In genomic region chr2:200814276-200814815, GRCh38 we compare ENCODE assay signal across 9 cellular contexts. TPM values are rescaled to one million over a fixed set of nuclear protein-coding genes. Genes with fewer than 3 reads are reported as not detected.
DNase-seq lines count a peak whose midpoint lies in the region; ATAC-seq and TF ChIP-seq lines count a peak whose summit lies in the region.
"Had no signal": no experiment of that assay in that cellular context is flagged by ENCODE, and none has a peak within 500 bp of the region (broad histone marks: within the 10 kb centered on the region; RNA-seq: fewer than 3 reads in every experiment).

No MANE protein-coding gene starts in this region.

- peaks cover 56% of the 10 kb centered on the region for H4K20me1 ChIP-seq in Loucy (ENCODE audit: insufficient read depth, low read length, poor library complexity, severe bottlenecking)

- H3K36me3 ChIP-seq in Loucy (ENCODE audit: insufficient read depth, low read length) (peaks cover 56% of the 10 kb centered on the region), skeletal muscle satellite cell (ENCODE audit: insufficient read depth, low read length) (peaks cover 70% of the 10 kb centered on the region)

- peaks cover 32% of the 10 kb centered on the region for H3K36me3 Mint-ChIP-seq in chondrocyte (ENCODE audit: low read depth)

- H3K9me3 Mint-ChIP-seq in chondrocyte (ENCODE audit: low read depth), result no peaks in the 10 kb centered on the region

- H3K9ac ChIP-seq in Loucy (ENCODE audit: low read depth, low read length, poor library complexity, severe bottlenecking) (peak overlapping the region; percentile 94), skeletal muscle satellite cell (ENCODE audit: low read depth, low read length) (peak overlapping the region; percentile 99)

- no peak for DNase-seq in chondrocyte (ENCODE audit: low spot score)
- DNase-seq in middle frontal gyrus (ENCODE audit: extremely low spot score, low spot score), result no peak
- DNase-seq in ureter (ENCODE audit: low spot score), result no peak
- DNase-seq in G401 (ENCODE audit: low spot score), result no peak
- DNase-seq: NCI-H524 treated with DMSO at 0.1 percent for 48 hours had no signal

- H2AFZ ChIP-seq in Loucy (ENCODE audit: low read length), result no peak overlapping the region

- H3K4me3 Mint-ChIP-seq in chondrocyte (ENCODE audit: unreplicated experiment), result no peak overlapping the region

- no peaks in the 10 kb centered on the region for H3K9me3 ChIP-seq in Loucy (ENCODE audit: insufficient read depth, low read depth, low read length)
- no peaks in the 10 kb centered on the region for H3K9me3 ChIP-seq in skeletal muscle satellite cell (replicated peaks; ENCODE audit: low read length)
- H3K9me3 ChIP-seq: tibial nerve had no signal

- H3K27me3 Mint-ChIP-seq in chondrocyte (ENCODE audit: low read depth), result no peaks in the 10 kb centered on the region

- H3F3A ChIP-seq in Loucy (ENCODE audit: low read depth), result no peaks in the 10 kb centered on the region

- H3K4me2 ChIP-seq in Loucy (ENCODE audit: low read depth, low read length, poor library complexity, severe bottlenecking) (peak overlapping the region; percentile 88), skeletal muscle satellite cell (ENCODE audit: low read length) (peak overlapping the region; percentile 90)

- H3K4me3 ChIP-seq in Loucy (ENCODE audit: low read length, poor library complexity, severe bottlenecking), result peak overlapping the region; percentile 93
- H3K4me3 ChIP-seq in skeletal muscle satellite cell (ENCODE audit: low read length), result peak overlapping the region; percentile 97

- peak overlapping the region; percentile 33 for H3K27ac Mint-ChIP-seq in chondrocyte (ENCODE audit: unreplicated experiment)

- peaks cover 62% of the 10 kb centered on the region for H3K79me2 ChIP-seq in Loucy (ENCODE audit: insufficient read depth, low read length)

- no peaks in the 10 kb centered on the region for H3K9me2 ChIP-seq in Loucy (replicated peaks; ENCODE audit: low read depth, low read length)

- peak; percentile 51 for ATAC-seq in GM18870 (IDR thresholded peaks at IDR 0.05; ENCODE audit: unreplicated experiment)

- H3K4me1 Mint-ChIP-seq in chondrocyte (ENCODE audit: low read depth), result peaks cover 47% of the 10 kb centered on the region

- H3K4me1 ChIP-seq in Loucy (ENCODE audit: insufficient read depth, low read length, poor library complexity, severe bottlenecking) (peaks cover 45% of the 10 kb centered on the region), skeletal muscle satellite cell (ENCODE audit: control insufficient read depth, insufficient read depth, low read length) (peaks cover 37% of the 10 kb centered on the region)

- H3K27me3 ChIP-seq in Loucy (ENCODE audit: insufficient read depth, low read length, poor library complexity, severe bottlenecking), result peaks cover 3% of the 10 kb centered on the region
- no peaks in the 10 kb centered on the region for H3K27me3 ChIP-seq in skeletal muscle satellite cell (ENCODE audit: control insufficient read depth, insufficient read depth, low read length)
- H3K27me3 ChIP-seq: tibial nerve had no signal

- in situ Hi-C loops in G401 (cut with HindIII; ENCODE audit: low sequenced_read_pairs), result no loop called here

- TF ChIP-seq CTCF in Loucy (conservative IDR thresholded peaks at IDR 0.05; ENCODE audit: low read length) (no peak), chondrocyte (IDR thresholded peaks at IDR 0.05) (no peak)

RNA-seq across cellular contexts. Expression of gene BZW1, which starts 2.6 kb away (rescaled TPM):
- total RNA-seq in chondrocyte, result 191 to 201 TPM (median 194 TPM) in 3 replicates
- 750 and 752 TPM in 2 replicates for total RNA-seq in skeletal muscle satellite cell (2012; rRNA removed)
- 242 TPM for total RNA-seq in ureter
- total RNA-seq in G401 (2014; rRNA removed; shearing (Covaris generic)), result 474 and 596 TPM in 2 replicates

RNA-seq across cellular contexts. Expression of gene CLK1, which starts 50.1 kb away (rescaled TPM):
- total RNA-seq in chondrocyte (46.7 to 66.0 TPM (median 58.4 TPM) in 3 replicates), ureter (116 TPM)
- 31.7 and 32.8 TPM in 2 replicates for total RNA-seq in skeletal muscle satellite cell (2012; rRNA removed)
- total RNA-seq in G401 (2014; rRNA removed; shearing (Covaris generic)), result 31.6 and 35.0 TPM in 2 replicates
